Comparison of ENCODE assay signal across 1 cellular context in genomic region chr17:44076716-44077594, GRCh38.
TF ChIP-seq lines count a peak whose summit lies in the region.

No MANE protein-coding gene starts in this region.

TF ChIP-seq in IMR-90, 13 proteins besides CTCF, POLR2A, EP300 and RAD21:
- TF ChIP-seq MAFK (IDR thresholded peaks at IDR 0.05; ENCODE audit: low read depth, low read length), result no peak
- TF ChIP-seq FOS (IDR thresholded peaks at IDR 0.05; ENCODE audit: low read depth, low read length), result no peak
- no peak; the same call in 1 of the 2 replicates for TF ChIP-seq MAZ (IDR thresholded peaks at IDR 0.05; ENCODE audit: borderline replicate concordance, low read depth, low read length)
- no peak for TF ChIP-seq CEBPB (IDR thresholded peaks at IDR 0.05; ENCODE audit: low read depth, low read length)
- TF ChIP-seq, protein P1, sequence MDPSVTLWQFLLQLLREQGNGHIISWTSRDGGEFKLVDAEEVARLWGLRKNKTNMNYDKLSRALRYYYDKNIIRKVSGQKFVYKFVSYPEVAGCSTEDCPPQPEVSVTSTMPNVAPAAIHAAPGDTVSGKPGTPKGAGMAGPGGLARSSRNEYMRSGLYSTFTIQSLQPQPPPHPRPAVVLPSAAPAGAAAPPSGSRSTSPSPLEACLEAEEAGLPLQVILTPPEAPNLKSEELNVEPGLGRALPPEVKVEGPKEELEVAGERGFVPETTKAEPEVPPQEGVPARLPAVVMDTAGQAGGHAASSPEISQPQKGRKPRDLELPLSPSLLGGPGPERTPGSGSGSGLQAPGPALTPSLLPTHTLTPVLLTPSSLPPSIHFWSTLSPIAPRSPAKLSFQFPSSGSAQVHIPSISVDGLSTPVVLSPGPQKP (IDR thresholded peaks at IDR 0.05; ENCODE audit: borderline replicate concordance, low read depth, low read length), result no peak
- no peak for TF ChIP-seq BHLHE40 (IDR thresholded peaks at IDR 0.05; ENCODE audit: low read depth, low read length)
- no peak for TF ChIP-seq NFE2L2 (IDR thresholded peaks at IDR 0.05; ENCODE audit: low read depth, low read length)
